20 cellular contexts compared by ENCODE assay signal in genomic region chr5:138666226-138666742, GRCh38.
DNase-seq lines count a peak whose midpoint lies in the region; ATAC-seq and TF ChIP-seq lines count a peak whose summit lies in the region.
"Had no signal": no experiment of that assay in that cellular context is flagged by ENCODE, and none has a peak within 500 bp of the region (broad histone marks: within the 10 kb centered on the region; RNA-seq: fewer than 3 reads in every experiment).

No MANE protein-coding gene starts in this region.

- H3K27ac Mint-ChIP-seq in brain = peak overlapping the region in 3 of 5 experiments; percentile 48 to 74 (median 65)
- H3K27ac Mint-ChIP-seq in neural crest cell (ENCODE audit: unreplicated experiment) = peak overlapping the region; percentile 71
- H3K27ac Mint-ChIP-seq: CD8-positive, alpha-beta memory T cell had no signal

- H3K4me1 Mint-ChIP-seq in brain (peaks cover 50% of the 10 kb centered on the region), neural crest cell (peaks cover 24% of the 10 kb centered on the region)

- POLR2A ChIA-PET in HEK293T (lab: Yijun Ruan, JAX) = no interaction called here

- H3K36me3 Mint-ChIP-seq in brain = no peaks in the 10 kb centered on the region
- no peaks in the 10 kb centered on the region for H3K36me3 Mint-ChIP-seq in neural crest cell (ENCODE audit: low read depth)
- H3K36me3 Mint-ChIP-seq: CD8-positive, alpha-beta memory T cell had no signal

- TF ChIP-seq CTCF in brain (conservative IDR thresholded peaks at IDR 0.05) (no peak), neural crest cell (conservative IDR thresholded peaks at IDR 0.05) (no peak)

- ATAC-seq in GM18505 (IDR thresholded peaks at IDR 0.05; ENCODE audit: unreplicated experiment) = no peak

- CTCF ChIA-PET in HEK293T (lab: Yijun Ruan, JAX) = interaction anchor here (1.3 kb wide), 1 partner anchor 124 kb away, joined by 5 read pairs; no protein-coding TSS in a partner anchor

- H3K27me3 Mint-ChIP-seq in brain = peaks cover 2% of the 10 kb centered on the region
- H3K27me3 Mint-ChIP-seq in neural crest cell (ENCODE audit: low read depth) = no peaks in the 10 kb centered on the region

- H3K4me3 Mint-ChIP-seq in brain = no peak overlapping the region
- no peak overlapping the region for H3K4me3 Mint-ChIP-seq in neural crest cell
- H3K4me3 Mint-ChIP-seq: CD8-positive, alpha-beta memory T cell had no signal

- TF ChIP-seq POLR2A in GM18505 (IDR thresholded peaks at IDR 0.05; ENCODE audit: borderline replicate concordance, extremely low read depth, insufficient read depth, insufficient read length) = no peak

- DNase-seq in activated CD8-positive, alpha-beta memory T cell treated with anti-CD3 and anti-CD28 coated beads for 24 hours = peak; percentile 51
- no peak for DNase-seq in activated CD8-positive, alpha-beta memory T cell treated with anti-CD3 and anti-CD28 coated beads, Interleukin-2, amount 50 U/mL, for 48 hours
- peak; percentile 74 for DNase-seq in DMS 273 treated with DMSO at 0.1 percent for 48 hours (lab: John Stamatoyannopoulos, UW)
- DNase-seq in neural crest cell (ENCODE audit: low read depth, low spot score) = no peak
- DNase-seq in NCI-H774 (lab: John Stamatoyannopoulos, UW) = no peak
- DNase-seq in HEK293T (ENCODE audit: extremely low spot score) = no peak
- DNase-seq: ACHN; Calu3; CD8-positive, alpha-beta memory T cell; EL; GF-D8; GM23248; KBM-7; NCI-H1092; NCI-H1436 treated with DMSO at 0.1 percent for 48 hours; NCI-H2029 treated with DMSO at 0.1 percent for 48 hours; NCI-H226; Peyer's patch had no signal

- H3K9me3 Mint-ChIP-seq in brain = peaks cover 0 to 6% (median 0%) of the 10 kb centered on the region in 5 experiments
- H3K9me3 Mint-ChIP-seq in neural crest cell = no peaks in the 10 kb centered on the region

TF ChIP-seq in HEK293T, 16 proteins besides CTCF, POLR2A, EP300 and RAD21:
- no peak for TF ChIP-seq ELF4 (IDR thresholded peaks at IDR 0.05)
- TF ChIP-seq HDGF (IDR thresholded peaks at IDR 0.05; ENCODE audit: borderline replicate concordance) = no peak
- no peak for TF ChIP-seq BHLHE40 (IDR thresholded peaks at IDR 0.05; ENCODE audit: borderline replicate concordance)
- no peak for TF ChIP-seq SUZ12 (IDR thresholded peaks at IDR 0.05)
- no peak for TF ChIP-seq L3MBTL2 (conservative IDR thresholded peaks at IDR 0.05)
- no peak for TF ChIP-seq FOXA1 (IDR thresholded peaks at IDR 0.05)
- no peak for TF ChIP-seq TARDBP (IDR thresholded peaks at IDR 0.05)

Comparison
In these comparisons a context has a peak if more than half of its experiments do, and no peak if none do; other contexts are left out.
1. DNase-seq: peak in activated CD8-positive, alpha-beta memory T cell treated with anti-CD3 and anti-CD28 coated beads for 24 hours (single experiment) and DMS 273 treated with DMSO at 0.1 percent for 48 hours (single experiment); none in activated CD8-positive, alpha-beta memory T cell treated with anti-CD3 and anti-CD28 coated beads, Interleukin-2, amount 50 U/mL, for 48 hours (single experiment), neural crest cell (single experiment), NCI-H774 (single experiment) and HEK293T (single experiment).